ENCODE assay signal across 18 cellular contexts in genomic region chr10:68284007-68284406, GRCh38. TPM values are rescaled to one million over a fixed set of nuclear protein-coding genes. Genes with fewer than 3 reads are reported as not detected.
A peak's percentile ranks its signal among the peaks of the same experiment; 100 is the strongest.
DNase-seq lines count a peak whose midpoint lies in the region; ATAC-seq and TF ChIP-seq lines count a peak whose summit lies in the region.
"Had no signal": no experiment of that assay in that cellular context is flagged by ENCODE, and none has a peak within 500 bp of the region (broad histone marks: within the 10 kb centered on the region; RNA-seq: fewer than 3 reads in every experiment).

No MANE protein-coding gene starts in this region.

- H3K4me3 ChIP-seq in AG04450 (ENCODE audit: low read depth, low read length) (no peak overlapping the region), SJCRH30 (peak overlapping the region; percentile 41), fibroblast of pulmonary artery (replicated peaks; ENCODE audit: low read depth, low read length) (no peak overlapping the region)
- H3K4me3 ChIP-seq: K562 had no signal

- H3K9me3 ChIP-seq in AG04450 (ENCODE audit: control insufficient read depth, insufficient read depth, low read length) (peaks cover 6% of the 10 kb centered on the region; the same call in 1 of the 2 replicates), SJCRH30 (replicated peaks) (no peaks in the 10 kb centered on the region)

- POLR2A ChIA-PET in AG04450 (lab: Yijun Ruan, JAX), result interaction anchor here (0.6 to 1.1 kb wide), 3 partner anchors 37 to 53 kb away, joined by 3 to 4 read pairs (median 3); partner anchors contain the start of gene HNRNPH3

- H3K27ac ChIP-seq in AG04450 (ENCODE audit: low read depth, low read length) (peak overlapping the region; percentile 68), SJCRH30 (peak overlapping the region; percentile 60)
- H3K27ac ChIP-seq: 22Rv1 had no signal

- H3K27me3 Mint-ChIP-seq in nephron progenitor cell (ENCODE audit: low read depth, poor library complexity), result no peaks in the 10 kb centered on the region

- peak; percentile 23 for DNase-seq in AG04450 (ENCODE audit: low read depth, low spot score)
- peak; percentile 61 to 77 for DNase-seq in SJCRH30
- peak; percentile 35 for DNase-seq in fibroblast of pulmonary artery (ENCODE audit: low read depth)
- DNase-seq in nephron progenitor cell, result no peak
- DNase-seq in dermis blood vessel endothelial cell, result no peak
- DNase-seq: DMS79; HFFc6; NCI-H1105; NCI-H2081 treated with DMSO at 0.1 percent for 48 hours; NCI-H446 treated with DMSO at 0.1 percent for 48 hours; NK-92 treated with Interleukin-12 subunit alpha and Interleukin-12 subunit beta, amount 100 ng/mL, for 24 hours had no signal

- H3K36me3 ChIP-seq in SJCRH30, result no peaks in the 10 kb centered on the region

- CTCF ChIA-PET in AG04450 (lab: Charles Lee), result interaction anchor here (1.0 to 2.8 kb wide), 4 partner anchors 18 to 429 kb away, joined by 3 to 9 read pairs (median 4); no protein-coding TSS in a partner anchor

- peaks cover 11% of the 10 kb centered on the region for H3K36me3 Mint-ChIP-seq in nephron progenitor cell (ENCODE audit: low read depth)

- peak overlapping the region; percentile 37 for H3K4me3 Mint-ChIP-seq in nephron progenitor cell
- H3K4me3 Mint-ChIP-seq: CD14-positive monocyte, HFFc6 had no signal

- ATAC-seq in GM18909 (IDR thresholded peaks at IDR 0.05; ENCODE audit: poor library complexity, unreplicated experiment) (no peak), HG02885 (IDR thresholded peaks at IDR 0.05; ENCODE audit: poor library complexity, unreplicated experiment) (no peak), GM18505 (IDR thresholded peaks at IDR 0.05; ENCODE audit: unreplicated experiment) (no peak)
- ATAC-seq: Right ventricle myocardium inferior had no signal

- H3K4me1 ChIP-seq in SJCRH30, result peaks cover 6% of the 10 kb centered on the region

- H3K27ac Mint-ChIP-seq in nephron progenitor cell, result peak overlapping the region; percentile 99
- H3K27ac Mint-ChIP-seq: HFFc6 had no signal

- peaks cover 52% of the 10 kb centered on the region for H3K4me1 Mint-ChIP-seq in nephron progenitor cell
- H3K4me1 Mint-ChIP-seq: CD14-positive monocyte had no signal

- H3K9me3 Mint-ChIP-seq in nephron progenitor cell, result peaks cover 16% of the 10 kb centered on the region

- H3K27me3 ChIP-seq in AG04450 (ENCODE audit: control insufficient read depth, insufficient read depth, low read length) (no peaks in the 10 kb centered on the region), SJCRH30 (no peaks in the 10 kb centered on the region)

- no peak for TF ChIP-seq CTCF in AG04450 (IDR thresholded peaks at IDR 0.05; ENCODE audit: low read depth, low read length)
- no peak for TF ChIP-seq CTCF in fibroblast of pulmonary artery (IDR thresholded peaks at IDR 0.05; ENCODE audit: low read length, missing control alignments)
- no peak for TF ChIP-seq CTCF in nephron progenitor cell (IDR thresholded peaks at IDR 0.05)

- no peak for TF ChIP-seq POLR2A in GM18505 (IDR thresholded peaks at IDR 0.05; ENCODE audit: borderline replicate concordance, extremely low read depth, insufficient read depth, insufficient read length)

RNA-seq across cellular contexts. Expression of gene HNRNPH3, which starts 47.9 kb away (rescaled TPM):
- polyA plus RNA-seq in AG04450 (2011; rRNA removed), result 87.8 and 113 TPM in 2 replicates
- polyA minus RNA-seq in AG04450 (2011; rRNA and poly(A)+ RNA removed), result 31.5 and 50.5 TPM in 2 replicates
- total RNA-seq in SJCRH30 (2014; rRNA removed; shearing (Covaris generic)), result 98.8 and 114 TPM in 2 replicates
- 19.2 and 40.1 TPM in 2 replicates for total RNA-seq in dermis blood vessel endothelial cell

RNA-seq across cellular contexts. Expression of gene PBLD, which starts 48.7 kb away (rescaled TPM):
- polyA plus RNA-seq in AG04450 (2011; rRNA removed), result 1.2 and 1.4 TPM in 2 replicates
- 0.55 and 1.0 TPM in 2 replicates for polyA minus RNA-seq in AG04450 (2011; rRNA and poly(A)+ RNA removed)
- total RNA-seq in SJCRH30 (2014; rRNA removed; shearing (Covaris generic)), result 0.36 and 0.89 TPM in 2 replicates
- total RNA-seq in dermis blood vessel endothelial cell, result 3.1 and 4.4 TPM in 2 replicates

RNA-seq across cellular contexts. Expression of gene ATOH7, which starts 52.1 kb away (rescaled TPM):
- 0.06 TPM in 1 of 2 replicates, not detected in the other for polyA plus RNA-seq in AG04450 (2011; rRNA removed)
- polyA minus RNA-seq in AG04450 (2011; rRNA and poly(A)+ RNA removed), result not detected in 2 replicates
- total RNA-seq in SJCRH30 (2014; rRNA removed; shearing (Covaris generic)), result 0.13 TPM in 1 of 2 replicates, not detected in the other
- total RNA-seq in dermis blood vessel endothelial cell, result not detected in 2 replicates
- total RNA-seq: K562, Right ventricle myocardium inferior had no signal
- polyA plus RNA-seq: CD14-positive monocyte, K562 had no signal

Comparison
In these comparisons a context has a peak if more than half of its experiments do, and no peak if none do; other contexts are left out.
1. DNase-seq: peak in AG04450 (single experiment), SJCRH30 (2 of 2) and fibroblast of pulmonary artery (single experiment); none in nephron progenitor cell (single experiment) and dermis blood vessel endothelial cell (single experiment).